Comparison of ENCODE assay signal across 8 cellular contexts in the genomic region with DNA sequence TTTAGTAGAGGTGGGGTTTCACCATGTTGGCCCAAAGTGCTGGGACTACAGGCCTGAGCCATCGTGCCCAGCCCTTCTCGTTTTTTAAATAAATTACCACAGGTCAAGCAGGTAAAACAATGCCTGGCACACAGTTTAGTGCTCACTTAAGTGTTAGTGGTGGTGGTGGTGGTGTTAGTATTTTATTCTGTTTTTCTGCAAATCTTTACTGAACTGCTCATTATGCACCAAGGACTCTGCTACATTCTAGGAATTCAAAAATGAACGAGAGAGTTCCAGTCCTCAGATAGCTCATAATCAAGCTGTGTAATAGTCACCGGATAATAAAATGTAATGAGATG.
DNase-seq lines count a peak whose midpoint lies in the region; ATAC-seq and TF ChIP-seq lines count a peak whose summit lies in the region.

No MANE protein-coding gene starts in this region.

- no peak for ATAC-seq in GM21529 (IDR thresholded peaks at IDR 0.05; ENCODE audit: unreplicated experiment)

- no peaks in the 10 kb centered on the region for H3K9me3 ChIP-seq in HUES48 (ENCODE audit: control insufficient read depth, insufficient read depth, low read length)
- H3K9me3 ChIP-seq in muscle layer of duodenum (ENCODE audit: control insufficient read depth in 1 of 2, low read length in 2 of 2) = no peaks in the 10 kb centered on the region

- H3K4me1 ChIP-seq in HUES48 (ENCODE audit: control insufficient read depth, insufficient read depth, low read length) = peaks cover 8% of the 10 kb centered on the region
- H3K4me1 ChIP-seq in muscle layer of duodenum (ENCODE audit: control insufficient read depth in 1 of 2, insufficient read depth in 2 of 2, low read length in 2 of 2) = peaks cover 3 to 18% of the 10 kb centered on the region in 2 donors

- no peak for DNase-seq in AG04449 (ENCODE audit: low read depth, low spot score)
- no peak for DNase-seq in choroid plexus epithelial cell (ENCODE audit: low read depth)
- no peak for DNase-seq in Kasumi-1 (lab: John Stamatoyannopoulos, UW)
- no peak for DNase-seq in dedifferentiated amniotic fluid mesenchymal stem cell (ENCODE audit: extremely low spot score)
- DNase-seq in NCI-H2171 treated with DMSO at 0.1 percent for 48 hours (lab: John Stamatoyannopoulos, UW) = no peak

- H3K36me3 ChIP-seq in HUES48 (ENCODE audit: control insufficient read depth, insufficient read depth, low read length) (peaks cover 15% of the 10 kb centered on the region), muscle layer of duodenum (ENCODE audit: control insufficient read depth in 1 of 2, insufficient read depth in 2 of 2, low read length in 2 of 2) (peaks cover 6 to 20% of the 10 kb centered on the region in 2 donors)

- POLR2A ChIA-PET in AG04449 (lab: Yijun Ruan, JAX) = interaction anchor here (1.0 to 1.7 kb wide), 3 partner anchors 9 to 221 kb away, joined by 3 to 7 read pairs (median 3); no protein-coding TSS in a partner anchor

- H3K27me3 ChIP-seq in HUES48 (ENCODE audit: control insufficient read depth, insufficient read depth, low read length) (no peaks in the 10 kb centered on the region), muscle layer of duodenum (ENCODE audit: low read depth, low read length) (no peaks in the 10 kb centered on the region)

- H3K4me3 ChIP-seq in AG04449 (ENCODE audit: low read depth, low read length) (peak overlapping the region; percentile 72), HUES48 (ENCODE audit: low read depth, low read length) (peak overlapping the region; percentile 76), choroid plexus epithelial cell (ENCODE audit: low read depth, low read length) (peak overlapping the region; percentile 98), muscle layer of duodenum (ENCODE audit: low read depth in 1 of 2, low read length in 2 of 2) (peak overlapping the region; percentile 86 to 98)

- TF ChIP-seq CTCF in AG04449 (IDR thresholded peaks at IDR 0.05; ENCODE audit: insufficient read depth, low read length, missing control alignments) = no peak
- no peak for TF ChIP-seq CTCF in choroid plexus epithelial cell (conservative IDR thresholded peaks at IDR 0.05; ENCODE audit: low read depth, low read length)

- CTCF ChIA-PET in AG04449 (lab: Yijun Ruan, JAX) = interaction anchor here (1.0 to 3.1 kb wide), 13 partner anchors 10 to 130 kb away, joined by 3 to 15 read pairs (median 7); partner anchors contain the start of gene FKBP4

- H3K27ac ChIP-seq in HUES48 (ENCODE audit: low read depth, low read length) (peak overlapping the region; percentile 93), muscle layer of duodenum (ENCODE audit: low read length) (peak overlapping the region; percentile 96)

- H3K9ac ChIP-seq in HUES48 (ENCODE audit: low read depth, low read length) = peak overlapping the region; percentile 96
